ENCODE assay signal across 8 cellular contexts in the genomic region with DNA sequence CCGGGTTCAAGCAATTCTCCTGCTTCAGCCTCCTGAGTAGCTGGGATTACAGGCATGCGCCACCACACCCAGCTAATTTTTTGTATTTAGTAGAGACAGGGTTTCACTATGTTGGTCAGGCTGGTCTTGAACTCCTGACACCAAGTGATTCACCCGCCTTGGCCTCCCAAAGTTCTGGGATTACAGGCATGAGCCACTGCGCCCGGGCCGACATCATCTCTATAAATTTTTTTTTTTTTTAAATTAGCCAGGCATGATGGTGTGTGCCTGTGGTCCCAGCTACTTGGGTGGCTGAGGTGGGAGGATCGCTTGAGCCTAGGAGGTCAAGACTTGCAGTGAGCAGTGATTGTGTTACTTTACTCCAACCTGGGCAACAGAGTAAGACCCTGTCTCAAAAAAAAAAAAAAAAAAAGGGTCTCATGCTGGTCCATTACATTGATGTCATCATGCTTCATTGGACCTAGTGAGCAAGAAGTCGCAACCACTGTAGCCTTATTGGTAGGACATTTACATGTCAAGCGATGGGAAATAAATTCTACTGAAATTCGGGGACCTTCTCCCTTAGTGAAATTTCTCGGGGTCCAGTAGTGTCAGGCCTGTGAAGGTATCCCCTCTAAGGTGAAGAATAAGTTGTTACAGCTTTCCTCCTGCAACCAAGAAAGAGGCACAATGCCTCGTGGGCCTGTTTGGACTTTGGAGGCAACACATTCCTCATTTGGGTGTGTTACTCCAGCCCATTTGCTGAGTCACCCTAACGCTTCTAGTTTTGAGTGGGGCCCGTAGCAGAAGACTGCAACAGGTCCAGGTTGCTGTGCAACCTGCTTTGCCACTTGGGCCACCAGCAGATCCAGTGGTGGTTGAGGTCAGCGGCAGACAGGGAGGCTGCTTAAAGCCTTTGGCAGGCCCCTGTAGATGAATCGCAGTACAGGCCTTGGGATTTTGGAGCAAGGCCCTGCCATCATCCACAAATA. TPM values are rescaled to one million over a fixed set of nuclear protein-coding genes. Genes with fewer than 3 reads are reported as not detected.
DNase-seq lines count a peak whose midpoint lies in the region; ATAC-seq, FAIRE-seq and TF ChIP-seq lines count a peak whose summit lies in the region.
"Not testable (repeated sequence)": the region's sequence is repeated elsewhere in the genome, so short reads cannot be mapped to it uniquely, and the experiment has no call there.

No MANE protein-coding gene starts in this region.

- in situ Hi-C loops in mammary epithelial cell (cut with MboI; ENCODE audit: low sequenced_read_pairs in 2 of 2) = loop anchor here in 1 of 2 donors (25.0 kb wide), 1 partner anchor 287 kb away; the partner anchor contains the start of gene TMEM201
- in situ Hi-C loops in HepG2 (cut with HindIII; ENCODE audit: extremely low pct_ligation_motif_present, low pct_unique_long_range_greater_than_20kb) = not testable (repeated sequence)

- H3K9me3 ChIP-seq in RWPE2 (ENCODE audit: severe bottlenecking); mammary epithelial cell (replicated peaks; ENCODE audit: insufficient read depth, low read length); HepG2 (ENCODE audit: low read length); psoas muscle: not testable (repeated sequence)

- POLR2A ChIA-PET in HepG2 (lab: Yijun Ruan, JAX) = interaction anchor here (0.8 kb wide), 1 partner anchor 9 kb away, joined by 3 read pairs; no protein-coding TSS in a partner anchor

- WGBS in mammary epithelial cell (ENCODE audit: low coverage, missing lambda C conversion rate) = 73% methylated on average over 16 of the region's 16 CpGs
- WGBS in HepG2 (ENCODE audit: low lambda C conversion rate) = 75% methylated on average over 13 of the region's 16 CpGs
- 84 to 88% (median 86%) methylated on average over 15 to 16 of the region's 16 CpGs for WGBS in psoas muscle, 3 donors

- H3K4me2 ChIP-seq in mammary epithelial cell (ENCODE audit: insufficient read depth, low read depth, low read length) = peak overlapping the region; percentile 54
- H3K4me2 ChIP-seq in HepG2 (ENCODE audit: low read depth, low read length) = not testable (repeated sequence)

- ATAC-seq in RWPE2 (ENCODE audit: low read depth) = peak; percentile 66
- peak; percentile 69 for ATAC-seq in HepG2
- peak in 2 of 4 donors; percentile 18 to 22 for ATAC-seq in psoas muscle

- not testable (repeated sequence) for H3K36me3 ChIP-seq in RWPE2 (ENCODE audit: low read depth); mammary epithelial cell (ENCODE audit: insufficient read depth, low read length); HepG2 (replicated peaks in 1 of 2; ENCODE audit: control insufficient read depth in 1 of 2, insufficient read depth in 2 of 2, low read length in 2 of 2); psoas muscle (ENCODE audit: insufficient read depth in 1 of 2, low read depth in 1 of 2)

- peak; percentile 8 for FAIRE-seq in HepG2 (lab: Jason Lieb, UNC)
- FAIRE-seq in urothelium cell line (lab: Jason Lieb, UNC) = not testable (repeated sequence)

- dilution Hi-C loops in mammary epithelial cell (cut with HindIII; ENCODE audit: low sequenced_read_pairs) = loop anchor here (10.0 to 25.0 kb wide), 2 partner anchors 55 to 162 kb away; no protein-coding TSS in a partner anchor

- TF ChIP-seq RAD21 in Ishikawa (IDR thresholded peaks at IDR 0.05; ENCODE audit: low read depth); HepG2 (CRISPR knock-in tag; IDR thresholded peaks at IDR 0.05): not testable (repeated sequence)

- H2AFZ ChIP-seq in mammary epithelial cell (ENCODE audit: low read depth, low read length); HepG2 (ENCODE audit: low read length): not testable (repeated sequence)

- not testable (repeated sequence) for TF ChIP-seq POLR2A in HepG2 (IDR thresholded peaks at IDR 0.05; ENCODE audit: insufficient read depth in 1 of 2, low read depth in 2 of 2, low read length in 2 of 2)

- peak overlapping the region; percentile 94 for H3K27ac ChIP-seq in RWPE2 (ENCODE audit: poor library complexity, severe bottlenecking)
- peak overlapping the region; percentile 83 for H3K27ac ChIP-seq in mammary epithelial cell (ENCODE audit: insufficient read depth, low read depth, low read length)
- peak overlapping the region; percentile 60 for H3K27ac ChIP-seq in HepG2 (ENCODE audit: extremely low read length, insufficient read depth, low read length)
- H3K27ac ChIP-seq in psoas muscle = peak overlapping the region; percentile 21

- peak; percentile 54; the same call in 1 of the 2 replicates for TF ChIP-seq EP300 in Ishikawa (IDR thresholded peaks at IDR 0.05; ENCODE audit: borderline replicate concordance)
- peak in 1 of 2 experiments; percentile 48; a peak in 1 of 4 replicates for TF ChIP-seq EP300 in HepG2 (IDR thresholded peaks at IDR 0.05; ENCODE audit: low read depth in 2 of 2, low read length in 2 of 2)
- peak; percentile 63 for TF ChIP-seq EP300 in HepG2 (CRISPR knock-in tag; IDR thresholded peaks at IDR 0.05; ENCODE audit: borderline replicate concordance)

- intact Hi-C loops in mammary epithelial cell (cut with micrococcal nuclease); HepG2 (cut with micrococcal nuclease; ENCODE audit: unreplicated experiment): not testable (repeated sequence)
- intact Hi-C loops in psoas muscle (cut with DNase I) = loop anchor here in 1 of 2 donors (5.0 kb wide), 1 partner anchor 67 kb away; no protein-coding TSS in a partner anchor

- H3K27me3 ChIP-seq in RWPE2 (ENCODE audit: insufficient read depth, poor library complexity, severe bottlenecking); mammary epithelial cell (ENCODE audit: insufficient read depth, low read length); HepG2 (ENCODE audit: control insufficient read depth in 1 of 2, insufficient read depth in 2 of 2, low read length in 2 of 2); psoas muscle (ENCODE audit: insufficient read depth in 3 of 3, low read length in 2 of 3): not testable (repeated sequence)

- not testable (repeated sequence) for TF ChIP-seq CTCF in RWPE2 (IDR thresholded peaks at IDR 0.05; ENCODE audit: poor library complexity, severe bottlenecking); mammary epithelial cell (conservative IDR thresholded peaks at IDR 0.05 in 1 of 2, IDR thresholded peaks at IDR 0.05 in 1 of 2; ENCODE audit: extremely low read depth in 1 of 2, insufficient read depth in 1 of 2, low read depth in 1 of 2, low read length in 2 of 2); HepG2 (CRISPR knock-in tag; IDR thresholded peaks at IDR 0.05); psoas muscle (IDR thresholded peaks at IDR 0.05)

- H4K20me1 ChIP-seq in mammary epithelial cell (ENCODE audit: insufficient read depth, low read length); HepG2 (ENCODE audit: insufficient read depth, low read length): not testable (repeated sequence)

- H3K4me1 ChIP-seq in RWPE2 (ENCODE audit: insufficient read depth, poor library complexity, severe bottlenecking) (peaks cover 32% of the 10 kb centered on the region), mammary epithelial cell (ENCODE audit: insufficient read depth, low read length) (peaks cover 46% of the 10 kb centered on the region), HepG2 (ENCODE audit: insufficient read depth, low read length) (peaks cover 43% of the 10 kb centered on the region), psoas muscle (peaks cover 70% of the 10 kb centered on the region)

- H3K4me3 ChIP-seq in RWPE2 (ENCODE audit: severe bottlenecking); mammary epithelial cell (replicated peaks in 1 of 3; ENCODE audit: insufficient read depth in 1 of 3, low read depth in 2 of 3, low read length in 3 of 3); HepG2 (replicated peaks in 1 of 3; ENCODE audit: insufficient read depth in 1 of 3, low read depth in 2 of 3, low read length in 3 of 3); psoas muscle: not testable (repeated sequence)

- peak; percentile 63 for DNase-seq in Daoy (ENCODE audit: low read depth)
- DNase-seq in RWPE2 (ENCODE audit: low spot score) = not testable (repeated sequence)
- peak; percentile 77 for DNase-seq in mammary epithelial cell
- peak; percentile 63 for DNase-seq in fibroblast of gingiva (ENCODE audit: low read depth)
- peak; percentile 76 for DNase-seq in HepG2 (ENCODE audit: low spot score)
- peak in 1 of 2 donors; percentile 55 for DNase-seq in psoas muscle
- DNase-seq in urothelium cell line (ENCODE audit: low spot score) = peak; percentile 44

- not testable (repeated sequence) for BruUV-seq in mammary epithelial cell (replicated peaks; lab: Mats Ljungman, UMichigan); HepG2 (replicated peaks; lab: Mats Ljungman, UMichigan)

- peak overlapping the region; percentile 13 for H3K9ac ChIP-seq in mammary epithelial cell (ENCODE audit: insufficient read depth, low read length)
- H3K9ac ChIP-seq in HepG2 (ENCODE audit: insufficient read depth, low read depth, low read length) = peak overlapping the region; percentile 5; the same call in 1 of the 2 replicates

- H3K79me2 ChIP-seq in mammary epithelial cell (ENCODE audit: insufficient read depth, low read length) (peaks cover 85% of the 10 kb centered on the region), HepG2 (ENCODE audit: insufficient read depth, low read length) (peaks cover 20% of the 10 kb centered on the region)

- CTCF ChIA-PET in mammary epithelial cell (lab: Charles Lee; ENCODE audit: low non-redundant PET); HepG2 (lab: Yijun Ruan, JAX; ENCODE audit: low intra/inter-chr PET ratio, low total read pairs): not testable (repeated sequence)

RNA-seq across cellular contexts. Expression of gene SPSB1, which starts 7.2 kb away (rescaled TPM):
- total RNA-seq in Daoy (2014; rRNA removed; shearing (Covaris generic)) = 14.1 and 15.0 TPM in 2 replicates
- total RNA-seq in mammary epithelial cell (10 to 100 TPM; 18.2 to 56.7 TPM), HepG2 (2016; rRNA removed; fragmentation: Illumina TruSeq; extraction: Trizol) (5.0 and 7.1 TPM in 2 replicates), psoas muscle (10 to 100 TPM; 12.0 to 60.7 (median 42.1) TPM)
- polyA plus RNA-seq in mammary epithelial cell (13.2 TPM), HepG2 (2011; rRNA removed) (8.0 and 10.9 TPM in 2 replicates), psoas muscle (10 to 100 TPM; 22.9 to 46.2 (median 28.6) TPM)
- 17.3 TPM for polyA minus RNA-seq in mammary epithelial cell
- total RNA-seq in HepG2 (2016; cell fraction: cytosol; rRNA removed; fragmentation: Illumina TruSeq; extraction: Trizol; ENCODE audit: low read depth) = 2.4 and 2.5 TPM in 2 replicates
- total RNA-seq in HepG2 (2016; cell fraction: insoluble cytoplasmic fraction; rRNA removed; fragmentation: Illumina TruSeq; extraction: Trizol) = 5.2 and 5.8 TPM in 2 replicates
- total RNA-seq in HepG2 (2016; cell fraction: membrane; rRNA removed; fragmentation: Illumina TruSeq; extraction: Trizol) = 4.4 and 5.9 TPM in 2 replicates
- total RNA-seq in HepG2 (2016; cell fraction: nucleus; rRNA removed; fragmentation: Illumina TruSeq; extraction: Trizol) = 4.3 and 4.4 TPM in 2 replicates
- polyA plus RNA-seq in HepG2 (2011; cell fraction: cytosol; rRNA removed) = 8.1 and 8.5 TPM in 2 replicates
- polyA plus RNA-seq in HepG2 (2011; cell fraction: nucleus; rRNA removed) = 5.1 TPM in 2 replicates
- polyA plus RNA-seq in HepG2 (2012) = 4.0 and 7.7 TPM in 2 replicates
- polyA plus RNA-seq in HepG2 (2016; cell fraction: cytosol; fragmentation: Illumina TruSeq; extraction: Trizol; ENCODE audit: low read depth) = 1.9 and 2.2 TPM in 2 replicates
- polyA plus RNA-seq in HepG2 (2016; cell fraction: insoluble cytoplasmic fraction; fragmentation: Illumina TruSeq; extraction: Trizol; ENCODE audit: low read depth) = 7.3 and 7.8 TPM in 2 replicates
- polyA plus RNA-seq in HepG2 (2016; cell fraction: membrane; fragmentation: Illumina TruSeq; extraction: Trizol; ENCODE audit: low read depth) = 3.9 and 4.2 TPM in 2 replicates
- 3.9 and 4.4 TPM in 2 replicates for polyA plus RNA-seq in HepG2 (2016; cell fraction: nucleus; fragmentation: Illumina TruSeq; extraction: Trizol; ENCODE audit: insufficient read depth, low read depth)
- 9.2 and 17.1 TPM in 2 replicates for polyA minus RNA-seq in HepG2 (2011; rRNA and poly(A)+ RNA removed; ENCODE audit: low replicate concordance)
- polyA minus RNA-seq in HepG2 (2011; cell fraction: cytosol; rRNA and poly(A)+ RNA removed) = 3.6 and 6.4 TPM in 2 replicates
- polyA minus RNA-seq in HepG2 (2011; cell fraction: nucleus; rRNA and poly(A)+ RNA removed) = 3.1 and 4.2 TPM in 2 replicates

Comparison
In these comparisons a context has a peak if more than half of its experiments do, and no peak if none do; other contexts are left out.
1. H3K27ac ChIP-seq: peak in every context shown above with its lines; median percentile 94 in RWPE2; 83 in mammary epithelial cell; 60 in HepG2; 21 in psoas muscle.